ENCODE assay signal across 2 cellular contexts in genomic region chr14:99274346-99275221, GRCh38.
TF ChIP-seq lines count a peak whose summit lies in the region.

No MANE protein-coding gene starts in this region.

TF ChIP-seq in GM23338, 12 proteins besides CTCF, POLR2A, EP300 and RAD21 (continued from another document):
- TF ChIP-seq CREB1 (CRISPR knock-in tag; IDR thresholded peaks at IDR 0.05; ENCODE audit: low read depth): 0 out of 2 replicates have a peak, but pooled peaks have one; percentile 7
- no peak for TF ChIP-seq EZH2phosphoT487 (IDR thresholded peaks at IDR 0.05; ENCODE audit: unreplicated experiment)
- TF ChIP-seq STAT1 (IDR thresholded peaks at IDR 0.05; ENCODE audit: unreplicated experiment): no peak

TF ChIP-seq in H1, 55 proteins besides CTCF, POLR2A, EP300 and RAD21 (continued from another document):
- no peak for TF ChIP-seq NANOG (IDR thresholded peaks at IDR 0.05; ENCODE audit: insufficient read depth, low read depth, low read length, poor library complexity, severe bottlenecking)
- no peak for TF ChIP-seq HDAC6 (IDR thresholded peaks at IDR 0.05; ENCODE audit: low read depth, low read length)
- TF ChIP-seq TAF1 (IDR thresholded peaks at IDR 0.05; ENCODE audit: low read depth, low read length): peak; percentile 46; the same call in 1 of the 2 replicates
- TF ChIP-seq NRF1 (IDR thresholded peaks at IDR 0.05; ENCODE audit: low read depth, low read length): no peak
- no peak for TF ChIP-seq ZNF274 (IDR thresholded peaks at IDR 0.05; ENCODE audit: borderline replicate concordance, extremely low read depth, low read length)
- no peak for TF ChIP-seq CHD7 (IDR thresholded peaks at IDR 0.05; ENCODE audit: insufficient replicate concordance, low read length)
- no peak for TF ChIP-seq SRF (IDR thresholded peaks at IDR 0.05; ENCODE audit: low read depth, low read length)
- TF ChIP-seq ASH2L (IDR thresholded peaks at IDR 0.05; ENCODE audit: low read length): peak; percentile 82
- TF ChIP-seq POU5F1 (IDR thresholded peaks at IDR 0.05; ENCODE audit: low read depth, low read length): no peak
- peak; percentile 85 for TF ChIP-seq KDM4A (IDR thresholded peaks at IDR 0.05; ENCODE audit: low read depth, low read length, severe bottlenecking)
- TF ChIP-seq E2F6 (IDR thresholded peaks at IDR 0.05): 0 out of 2 replicates have a peak, but pooled peaks have one; percentile 25
- TF ChIP-seq CHD2 (IDR thresholded peaks at IDR 0.05; ENCODE audit: low read length): peak; percentile 46
- no peak for TF ChIP-seq GABPA (IDR thresholded peaks at IDR 0.05; ENCODE audit: borderline replicate concordance, insufficient read depth, low read length)
- no peak for TF ChIP-seq BRCA1 (IDR thresholded peaks at IDR 0.05; ENCODE audit: low read depth, low read length)
- TF ChIP-seq CREB1 (IDR thresholded peaks at IDR 0.05): peak; percentile 53; the same call in 1 of the 2 replicates
- no peak for TF ChIP-seq CBX5 (IDR thresholded peaks at IDR 0.05; ENCODE audit: low read depth, low read length)
- TF ChIP-seq JUN (IDR thresholded peaks at IDR 0.05; ENCODE audit: low read depth, low read length): no peak
- no peak; the same call in 1 of the 2 replicates for TF ChIP-seq TCF12 (IDR thresholded peaks at IDR 0.05; ENCODE audit: low read depth, low read length)
- no peak for TF ChIP-seq ATF2 (IDR thresholded peaks at IDR 0.05; ENCODE audit: low read length)
- peak; percentile 80; the same call in 1 of the 2 replicates for TF ChIP-seq RBBP5 (IDR thresholded peaks at IDR 0.05; ENCODE audit: borderline replicate concordance, low read depth, low read length)
- no peak for TF ChIP-seq EZH2 (IDR thresholded peaks at IDR 0.05; ENCODE audit: low read depth, low read length, severe bottlenecking)
- TF ChIP-seq TEAD4 (IDR thresholded peaks at IDR 0.05; ENCODE audit: low read depth, low read length): peak; percentile 67; the same call in 1 of the 2 replicates
- 0 out of 2 replicates have a peak, but pooled peaks have one; percentile 66 for TF ChIP-seq RXRA (IDR thresholded peaks at IDR 0.05; ENCODE audit: insufficient read depth, low read depth, low read length)
- TF ChIP-seq BACH1 (IDR thresholded peaks at IDR 0.05; ENCODE audit: low read length): peak; percentile 42; the same call in 1 of the 2 replicates
- TF ChIP-seq POLR2AphosphoS5 (IDR thresholded peaks at IDR 0.05; ENCODE audit: low read depth, low read length): no peak
- peak; percentile 95 for TF ChIP-seq SP1 (IDR thresholded peaks at IDR 0.05; ENCODE audit: low read depth, low read length)
- TF ChIP-seq CTBP2 (IDR thresholded peaks at IDR 0.05; ENCODE audit: borderline replicate concordance, insufficient read depth, insufficient read length, low read length): no peak
- TF ChIP-seq GTF2F1 (IDR thresholded peaks at IDR 0.05; ENCODE audit: borderline replicate concordance, low read depth, low read length): peak; percentile 52; the same call in 1 of the 2 replicates
- no peak for TF ChIP-seq CHD1 (IDR thresholded peaks at IDR 0.05; ENCODE audit: low read depth, low read length)
- no peak for TF ChIP-seq SP4 (IDR thresholded peaks at IDR 0.05; ENCODE audit: low read length)
- peak; percentile 41; the same call in 1 of the 2 replicates for TF ChIP-seq EGR1 (IDR thresholded peaks at IDR 0.05; ENCODE audit: borderline replicate concordance, low read depth, low read length)
- peak; percentile 91 for TF ChIP-seq KDM1A (IDR thresholded peaks at IDR 0.05; ENCODE audit: borderline replicate concordance, low read length)
- TF ChIP-seq KDM5A (IDR thresholded peaks at IDR 0.05; ENCODE audit: low read length): no peak
- TF ChIP-seq MAX (IDR thresholded peaks at IDR 0.05): peak; percentile 51
- TF ChIP-seq SUZ12 (IDR thresholded peaks at IDR 0.05; ENCODE audit: low read length): no peak; the same call in 1 of the 2 replicates
- no peak for TF ChIP-seq RNF2 (IDR thresholded peaks at IDR 0.05; ENCODE audit: borderline replicate concordance, low read depth, low read length, missing control alignments, poor library complexity, severe bottlenecking)
- 0 out of 2 replicates have a peak, but pooled peaks have one; percentile 41 for TF ChIP-seq JUND (IDR thresholded peaks at IDR 0.05; ENCODE audit: low read length)
- TF ChIP-seq HDAC2 (IDR thresholded peaks at IDR 0.05; ENCODE audit: borderline replicate concordance in 1 of 2, low read depth in 2 of 2, low read length in 2 of 2): peak in 1 of 2 experiments; percentile 86; a peak in 2 of 4 replicates
- TF ChIP-seq FOSL1 (IDR thresholded peaks at IDR 0.05; ENCODE audit: insufficient read depth, low read depth, low read length): no peak
- no peak for TF ChIP-seq BCL11A (IDR thresholded peaks at IDR 0.05; ENCODE audit: low read depth in 2 of 2, low read length in 2 of 2)
- no peak for TF ChIP-seq TAF7 (optimal IDR thresholded peaks at IDR 0.05; ENCODE audit: borderline replicate concordance, low read depth, low read length)
- peak; percentile 66; the same call in 1 of the 2 replicates for TF ChIP-seq YY1 (IDR thresholded peaks at IDR 0.05; ENCODE audit: low read depth, low read length)
- no peak for TF ChIP-seq SAP30 (IDR thresholded peaks at IDR 0.05; ENCODE audit: insufficient read depth, insufficient replicate concordance, low read length)
- no peak for TF ChIP-seq SP2 (IDR thresholded peaks at IDR 0.05; ENCODE audit: low read length)
- TF ChIP-seq MAFK (IDR thresholded peaks at IDR 0.05; ENCODE audit: low read depth, low read length): no peak
- TF ChIP-seq SIN3A (conservative IDR thresholded peaks at IDR 0.05 in 1 of 2, IDR thresholded peaks at IDR 0.05 in 1 of 2; ENCODE audit: low read depth in 1 of 2, low read length in 2 of 2): peak in 1 of 2 experiments; percentile 64; a peak in 1 of 4 replicates
- no peak for TF ChIP-seq SIX5 (IDR thresholded peaks at IDR 0.05; ENCODE audit: low read depth, low read length)
- no peak for TF ChIP-seq CEBPB (IDR thresholded peaks at IDR 0.05; ENCODE audit: low read depth, low read length)
- no peak for TF ChIP-seq TBP (IDR thresholded peaks at IDR 0.05; ENCODE audit: low read depth, low read length)
- no peak for TF ChIP-seq ATF3 (IDR thresholded peaks at IDR 0.05; ENCODE audit: insufficient read depth, low read depth, low read length)
- TF ChIP-seq USF2 (IDR thresholded peaks at IDR 0.05; ENCODE audit: low read length): no peak
- TF ChIP-seq SIRT6 (IDR thresholded peaks at IDR 0.05; ENCODE audit: low read length): no peak
